In the genomic region with DNA sequence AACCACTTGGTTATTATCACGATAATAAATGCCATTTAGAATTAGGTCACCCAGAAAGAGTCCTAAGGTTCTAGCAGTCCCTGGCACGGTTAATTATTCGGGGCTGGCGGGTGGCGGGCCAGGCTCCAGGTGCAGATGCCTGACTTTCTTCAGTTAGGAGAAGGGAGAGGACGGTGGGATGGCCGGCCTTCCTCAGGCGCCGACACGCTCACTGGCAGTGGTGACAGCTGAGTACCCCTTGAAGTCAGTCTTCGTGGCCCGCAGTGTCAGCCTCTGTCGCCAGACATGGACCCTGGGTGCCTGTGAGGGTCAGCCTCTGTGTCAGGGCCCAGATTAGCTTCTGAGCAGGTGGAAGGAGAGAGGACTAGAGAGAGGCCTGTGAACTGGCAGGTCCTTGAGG, we compare ENCODE assay signal across 16 cellular contexts. TPM values are rescaled to one million over a fixed set of nuclear protein-coding genes. Genes with fewer than 3 reads are reported as not detected.
DNase-seq lines count a peak whose midpoint lies in the region; ATAC-seq and TF ChIP-seq lines count a peak whose summit lies in the region.
"Had no signal": no experiment of that assay in that cellular context is flagged by ENCODE, and none has a peak within 500 bp of the region (broad histone marks: within the 10 kb centered on the region; RNA-seq: fewer than 3 reads in every experiment).

No MANE protein-coding gene starts in this region.

- no peak for DNase-seq in activated CD8-positive, alpha-beta T cell treated with anti-CD3 and anti-CD28 coated beads, Interleukin-2, amount 10 ng/mL, durations not matched to agents 7 days and 5 days
- no peak for DNase-seq in activated CD8-positive, alpha-beta T cell treated with anti-CD3 and anti-CD28 coated beads for 36 hours
- DNase-seq in HL-60 (ENCODE audit: low read depth in 1 of 2, low spot score in 1 of 2) (no peak), islet precursor cell (peak; percentile 48), colonic mucosa (no peak), germinal center (ENCODE audit: low spot score) (no peak)
- DNase-seq: Caco-2, MG63, NCI-H1105, NCI-H1694 treated with DMSO at 0.1 percent for 48 hours, PC-9 had no signal

- no peaks in the 10 kb centered on the region for H3K36me3 ChIP-seq in colonic mucosa

- H3K9ac ChIP-seq in colonic mucosa (ENCODE audit: low read depth in 2 of 2, low read length in 2 of 2) = no peak overlapping the region

- peaks cover 54% of the 10 kb centered on the region for H3K36me3 Mint-ChIP-seq in activated CD8-positive, alpha-beta T cell treated with anti-CD3 and anti-CD28 coated beads, Interleukin-2, amount 10 ng/mL, durations not matched to agents 7 days and 5 days (ENCODE audit: low read depth)
- peaks cover 19% of the 10 kb centered on the region for H3K36me3 Mint-ChIP-seq in activated CD8-positive, alpha-beta T cell treated with anti-CD3 and anti-CD28 coated beads for 36 hours (ENCODE audit: low read depth)
- peaks cover 60% of the 10 kb centered on the region for H3K36me3 Mint-ChIP-seq in stimulated activated memory B cell treated with anti-CD40 and anti-IgM and Interleukin-4, amounts not matched to agents 10 μg/mL and 1 μg/mL and 100 μg/mL, for 72 hours

- POLR2A ChIA-PET in activated CD8-positive, alpha-beta T cell treated with anti-CD3 and anti-CD28 coated beads, Interleukin-2, amount 10 ng/mL, durations not matched to agents 7 days and 5 days (lab: Charles Lee) = no interaction called here
- POLR2A ChIA-PET in activated CD8-positive, alpha-beta T cell treated with anti-CD3 and anti-CD28 coated beads for 36 hours (lab: Charles Lee) = no interaction called here

- TF ChIP-seq CTCF in activated CD8-positive, alpha-beta T cell treated with anti-CD3 and anti-CD28 coated beads for 36 hours (IDR thresholded peaks at IDR 0.05) = no peak
- TF ChIP-seq CTCF in HL-60 (IDR thresholded peaks at IDR 0.05; ENCODE audit: insufficient read depth, low read length) (no peak), colonic mucosa (IDR thresholded peaks at IDR 0.05) (no peak)

- no peak for ATAC-seq in activated CD8-positive, alpha-beta T cell treated with anti-CD3 and anti-CD28 coated beads, Interleukin-2, amount 10 ng/mL, durations not matched to agents 7 days and 5 days
- no peak for ATAC-seq in activated CD8-positive, alpha-beta T cell treated with anti-CD3 and anti-CD28 coated beads for 36 hours
- no peak for ATAC-seq in stimulated activated memory B cell treated with anti-CD40 and anti-IgM and Interleukin-4, amounts not matched to agents 10 μg/mL and 1 μg/mL and 100 μg/mL, for 72 hours
- ATAC-seq in HG03095 (IDR thresholded peaks at IDR 0.05; ENCODE audit: unreplicated experiment) = no peak
- ATAC-seq: A549, GM12878 had no signal

- peak overlapping the region; percentile 18; the same call in 1 of the 2 replicates for H3K27ac ChIP-seq in HL-60 (replicated peaks)
- no peak overlapping the region for H3K27ac ChIP-seq in colonic mucosa
- H3K27ac ChIP-seq: A549, PC-9 had no signal

- peaks cover 43% of the 10 kb centered on the region for H3K4me1 Mint-ChIP-seq in activated CD8-positive, alpha-beta T cell treated with anti-CD3 and anti-CD28 coated beads, Interleukin-2, amount 10 ng/mL, durations not matched to agents 7 days and 5 days (ENCODE audit: low read depth)
- H3K4me1 Mint-ChIP-seq in activated CD8-positive, alpha-beta T cell treated with anti-CD3 and anti-CD28 coated beads for 36 hours (ENCODE audit: low read depth) = peaks cover 17% of the 10 kb centered on the region
- peaks cover 24% of the 10 kb centered on the region for H3K4me1 Mint-ChIP-seq in stimulated activated memory B cell treated with anti-CD40 and anti-IgM and Interleukin-4, amounts not matched to agents 10 μg/mL and 1 μg/mL and 100 μg/mL, for 72 hours

- no peaks in the 10 kb centered on the region for H3K4me1 ChIP-seq in colonic mucosa
- H3K4me1 ChIP-seq: Caco-2 had no signal

- H3K9me3 ChIP-seq in colonic mucosa = no peaks in the 10 kb centered on the region
- H3K9me3 ChIP-seq: A549, Caco-2, MG63 had no signal

- H3K27me3 ChIP-seq in HL-60 (ENCODE audit: insufficient read depth, poor library complexity, severe bottlenecking) (no peaks in the 10 kb centered on the region), colonic mucosa (no peaks in the 10 kb centered on the region)
- H3K27me3 ChIP-seq: MG63 had no signal

- H3K9me3 Mint-ChIP-seq in activated CD8-positive, alpha-beta T cell treated with anti-CD3 and anti-CD28 coated beads, Interleukin-2, amount 10 ng/mL, durations not matched to agents 7 days and 5 days (ENCODE audit: insufficient read depth) = no peaks in the 10 kb centered on the region
- H3K9me3 Mint-ChIP-seq in activated CD8-positive, alpha-beta T cell treated with anti-CD3 and anti-CD28 coated beads for 36 hours = no peaks in the 10 kb centered on the region
- H3K9me3 Mint-ChIP-seq in stimulated activated memory B cell treated with anti-CD40 and anti-IgM and Interleukin-4, amounts not matched to agents 10 μg/mL and 1 μg/mL and 100 μg/mL, for 72 hours = peaks cover 10% of the 10 kb centered on the region

- CTCF ChIA-PET in activated CD8-positive, alpha-beta T cell treated with anti-CD3 and anti-CD28 coated beads, Interleukin-2, amount 10 ng/mL, durations not matched to agents 7 days and 5 days (lab: Charles Lee) = no interaction called here
- CTCF ChIA-PET in activated CD8-positive, alpha-beta T cell treated with anti-CD3 and anti-CD28 coated beads for 36 hours (lab: Charles Lee) = interaction anchor here (2.2 kb wide), 1 partner anchor 105 kb away, joined by 8 read pairs; no protein-coding TSS in a partner anchor

- peak overlapping the region; percentile 60 for H3K27ac Mint-ChIP-seq in activated CD8-positive, alpha-beta T cell treated with anti-CD3 and anti-CD28 coated beads, Interleukin-2, amount 10 ng/mL, durations not matched to agents 7 days and 5 days
- H3K27ac Mint-ChIP-seq in activated CD8-positive, alpha-beta T cell treated with anti-CD3 and anti-CD28 coated beads for 36 hours = no peak overlapping the region
- peak overlapping the region; percentile 18 for H3K27ac Mint-ChIP-seq in stimulated activated memory B cell treated with anti-CD40 and anti-IgM and Interleukin-4, amounts not matched to agents 10 μg/mL and 1 μg/mL and 100 μg/mL, for 72 hours
- H3K27ac Mint-ChIP-seq: H9 had no signal

- H3K4me3 ChIP-seq in HL-60 (replicated peaks; ENCODE audit: insufficient read depth, low read length) (no peak overlapping the region), colonic mucosa (no peak overlapping the region)
- H3K4me3 ChIP-seq: A549, GM12878, MG63, PC-9 had no signal

- no peaks in the 10 kb centered on the region for H3K27me3 Mint-ChIP-seq in activated CD8-positive, alpha-beta T cell treated with anti-CD3 and anti-CD28 coated beads, Interleukin-2, amount 10 ng/mL, durations not matched to agents 7 days and 5 days (ENCODE audit: low read depth)
- peaks cover 6% of the 10 kb centered on the region for H3K27me3 Mint-ChIP-seq in activated CD8-positive, alpha-beta T cell treated with anti-CD3 and anti-CD28 coated beads for 36 hours
- peaks cover 13% of the 10 kb centered on the region for H3K27me3 Mint-ChIP-seq in stimulated activated memory B cell treated with anti-CD40 and anti-IgM and Interleukin-4, amounts not matched to agents 10 μg/mL and 1 μg/mL and 100 μg/mL, for 72 hours

- intact Hi-C loops in activated CD8-positive, alpha-beta T cell treated with anti-CD3 and anti-CD28 coated beads for 36 hours (cut with micrococcal nuclease) = no loop called here
- intact Hi-C loops in colonic mucosa (cut with DNase I) = no loop called here

- H3K4me3 Mint-ChIP-seq in activated CD8-positive, alpha-beta T cell treated with anti-CD3 and anti-CD28 coated beads, Interleukin-2, amount 10 ng/mL, durations not matched to agents 7 days and 5 days = no peak overlapping the region
- no peak overlapping the region for H3K4me3 Mint-ChIP-seq in activated CD8-positive, alpha-beta T cell treated with anti-CD3 and anti-CD28 coated beads for 36 hours
- no peak overlapping the region for H3K4me3 Mint-ChIP-seq in stimulated activated memory B cell treated with anti-CD40 and anti-IgM and Interleukin-4, amounts not matched to agents 10 μg/mL and 1 μg/mL and 100 μg/mL, for 72 hours
- H3K4me3 Mint-ChIP-seq: H9 had no signal

RNA-seq across cellular contexts. Expression of a gene that starts 21.1 kb away (rescaled TPM):
- 10 to 100 TPM; 62.2 to 62.3 TPM for total RNA-seq in activated CD8-positive, alpha-beta T cell treated with anti-CD3 and anti-CD28 coated beads, Interleukin-2, amount 10 ng/mL, durations not matched to agents 7 days and 5 days
- 10 to 100 TPM; 65.9 to 67.6 TPM for total RNA-seq in activated CD8-positive, alpha-beta T cell treated with anti-CD3 and anti-CD28 coated beads for 36 hours
- total RNA-seq in colonic mucosa = 10 to 100 TPM; 52.0 to 58.7 TPM
